In genomic region chr1:224851210-224851849, GRCh38 we compare ENCODE assay signal across 2 cellular contexts.
TF ChIP-seq lines count a peak whose summit lies in the region.

No MANE protein-coding gene starts in this region.

TF ChIP-seq in HCT116, 20 proteins besides CTCF, POLR2A, EP300 and RAD21 (continued from another document):
- TF ChIP-seq MAX (IDR thresholded peaks at IDR 0.05), result no peak
- TF ChIP-seq SP1 (IDR thresholded peaks at IDR 0.05; ENCODE audit: low read depth), result no peak
- no peak for TF ChIP-seq EZH2phosphoT487 (IDR thresholded peaks at IDR 0.05; ENCODE audit: borderline replicate concordance)
- TF ChIP-seq ZNF274 (IDR thresholded peaks at IDR 0.05; ENCODE audit: low read depth, low read length), result no peak
- TF ChIP-seq TCF7L2 (IDR thresholded peaks at IDR 0.05; ENCODE audit: borderline replicate concordance, extremely low read depth, insufficient read depth, insufficient read length), result no peak
- TF ChIP-seq CEBPB (IDR thresholded peaks at IDR 0.05; ENCODE audit: low read depth), result no peak
- no peak for TF ChIP-seq EGR1 (IDR thresholded peaks at IDR 0.05; ENCODE audit: low read depth)
- no peak for TF ChIP-seq SRF (IDR thresholded peaks at IDR 0.05; ENCODE audit: low read depth)
- no peak for TF ChIP-seq SIN3A (IDR thresholded peaks at IDR 0.05; ENCODE audit: low read depth)
- no peak for TF ChIP-seq ZFX (IDR thresholded peaks at IDR 0.05)
- TF ChIP-seq FOSL1 (IDR thresholded peaks at IDR 0.05; ENCODE audit: low read depth), result no peak
- TF ChIP-seq JUND (IDR thresholded peaks at IDR 0.05), result no peak
- TF ChIP-seq YY1 (IDR thresholded peaks at IDR 0.05; ENCODE audit: extremely low read depth, insufficient replicate concordance, low read depth, low read length), result no peak
- no peak for TF ChIP-seq REST (IDR thresholded peaks at IDR 0.05; ENCODE audit: low read depth)

TF ChIP-seq in HepG2, 621 proteins besides CTCF, POLR2A, EP300 and RAD21 (continued from another document):
- TF ChIP-seq SMC3 (IDR thresholded peaks at IDR 0.05; ENCODE audit: low read length) (peak; percentile 51; the same call in 1 of the 2 replicates), XRCC5 (optimal IDR thresholded peaks at IDR 0.05; ENCODE audit: low read length) (peak; percentile 41), STAG1 (CRISPR knock-in tag; IDR thresholded peaks at IDR 0.05) (peak; percentile 54), RXRB (CRISPR knock-in tag; IDR thresholded peaks at IDR 0.05; ENCODE audit: borderline replicate concordance) (no peak)
- TF ChIP-seq, protein P1, sequence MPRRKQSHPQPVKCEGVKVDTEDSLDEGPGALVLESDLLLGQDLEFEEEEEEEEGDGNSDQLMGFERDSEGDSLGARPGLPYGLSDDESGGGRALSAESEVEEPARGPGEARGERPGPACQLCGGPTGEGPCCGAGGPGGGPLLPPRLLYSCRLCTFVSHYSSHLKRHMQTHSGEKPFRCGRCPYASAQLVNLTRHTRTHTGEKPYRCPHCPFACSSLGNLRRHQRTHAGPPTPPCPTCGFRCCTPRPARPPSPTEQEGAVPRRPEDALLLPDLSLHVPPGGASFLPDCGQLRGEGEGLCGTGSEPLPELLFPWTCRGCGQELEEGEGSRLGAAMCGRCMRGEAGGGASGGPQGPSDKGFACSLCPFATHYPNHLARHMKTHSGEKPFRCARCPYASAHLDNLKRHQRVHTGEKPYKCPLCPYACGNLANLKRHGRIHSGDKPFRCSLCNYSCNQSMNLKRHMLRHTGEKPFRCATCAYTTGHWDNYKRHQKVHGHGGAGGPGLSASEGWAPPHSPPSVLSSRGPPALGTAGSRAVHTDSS (CRISPR knock-in tag; conservative IDR thresholded peaks at IDR 0.05), result no peak
